ENCODE assay signal across 8 cellular contexts in the genomic region with DNA sequence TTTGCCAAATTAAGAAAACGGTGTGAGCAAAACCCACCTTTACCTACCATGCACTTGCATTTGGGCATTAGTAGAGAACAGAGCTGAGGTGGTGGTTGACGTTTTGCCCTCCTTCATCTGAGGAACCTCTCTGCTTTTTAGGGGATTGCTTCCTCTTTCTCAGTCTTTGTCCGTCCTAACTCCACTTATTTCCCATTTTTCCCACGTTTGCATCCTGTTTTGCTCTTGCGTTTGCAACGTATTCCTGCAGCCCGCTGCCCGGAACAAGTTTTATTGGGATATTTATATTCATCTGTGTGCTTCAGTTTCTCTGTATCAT. TPM values are rescaled to one million over a fixed set of nuclear protein-coding genes. Genes with fewer than 3 reads are reported as not detected.
DNase-seq lines count a peak whose midpoint lies in the region; ATAC-seq and TF ChIP-seq lines count a peak whose summit lies in the region.

No MANE protein-coding gene starts in this region.

- no peaks in the 10 kb centered on the region for H3K4me1 ChIP-seq in hepatocyte (ENCODE audit: insufficient read depth)

- H2AFZ ChIP-seq in hepatocyte = peak overlapping the region; percentile 87

- H3K27me3 ChIP-seq in hepatocyte = no peaks in the 10 kb centered on the region

- peaks cover 36% of the 10 kb centered on the region for H4K20me1 ChIP-seq in hepatocyte (ENCODE audit: insufficient read depth, poor library complexity, severe bottlenecking)

- no peak for TF ChIP-seq CTCF in hepatocyte (IDR thresholded peaks at IDR 0.05; ENCODE audit: poor library complexity)

- no peaks in the 10 kb centered on the region for H3K9me2 ChIP-seq in hepatocyte (replicated peaks; ENCODE audit: insufficient read depth)

- WGBS in hepatocyte (ENCODE audit: low lambda C conversion rate, missing lambda C conversion rate) = 4% methylated on average over 8 of the region's 8 CpGs

- peaks cover 26% of the 10 kb centered on the region for H3K4me1 Mint-ChIP-seq in activated CD8-positive, alpha-beta memory T cell treated with anti-CD3 and anti-CD28 coated beads, Interleukin-2, amount 10 ng/mL, durations not matched to agents 7 days and 5 days
- H3K4me1 Mint-ChIP-seq in activated CD4-positive, alpha-beta memory T cell treated with anti-CD3 and anti-CD28 coated beads for 36 hours (ENCODE audit: low read depth) = peaks cover 33% of the 10 kb centered on the region
- H3K4me1 Mint-ChIP-seq in stimulated activated effector memory CD8-positive, alpha-beta T cell treated with anti-CD3 and anti-CD28 coated beads, Interleukin-12 subunit alpha, Interleukin-12 subunit beta, amount 100 ng/mL, for 72 hours = peaks cover 40% of the 10 kb centered on the region

- DNase-seq in activated CD8-positive, alpha-beta memory T cell treated with anti-CD3 and anti-CD28 coated beads, Interleukin-2, amount 10 ng/mL, durations not matched to agents 7 days and 5 days = no peak
- DNase-seq in activated CD8-positive, alpha-beta memory T cell treated with anti-CD3 and anti-CD28 coated beads for 24 hours = no peak
- no peak for DNase-seq in activated CD4-positive, alpha-beta memory T cell treated with anti-CD3 and anti-CD28 coated beads for 36 hours
- no peak for DNase-seq in hepatocyte (ENCODE audit: low spot score)
- DNase-seq in stimulated activated effector memory CD8-positive, alpha-beta T cell treated with anti-CD3 and anti-CD28 coated beads, Interleukin-12 subunit alpha, Interleukin-12 subunit beta, amount 100 ng/mL, for 72 hours (ENCODE audit: low spot score in 2 of 2) = no peak
- DNase-seq in midbrain (lab: John Stamatoyannopoulos, UW) = no peak
- no peak for DNase-seq in NCI-H526 (lab: John Stamatoyannopoulos, UW)

- H3K4me3 ChIP-seq in hepatocyte = peak overlapping the region; percentile 53

- H3K27me3 Mint-ChIP-seq in activated CD8-positive, alpha-beta memory T cell treated with anti-CD3 and anti-CD28 coated beads, Interleukin-2, amount 10 ng/mL, durations not matched to agents 7 days and 5 days = no peaks in the 10 kb centered on the region
- no peaks in the 10 kb centered on the region for H3K27me3 Mint-ChIP-seq in activated CD4-positive, alpha-beta memory T cell treated with anti-CD3 and anti-CD28 coated beads for 36 hours

- peak overlapping the region; percentile 96 for H3K27ac ChIP-seq in hepatocyte

- H3K4me3 Mint-ChIP-seq in activated CD8-positive, alpha-beta memory T cell treated with anti-CD3 and anti-CD28 coated beads, Interleukin-2, amount 10 ng/mL, durations not matched to agents 7 days and 5 days = peak overlapping the region; percentile 99
- H3K4me3 Mint-ChIP-seq in activated CD4-positive, alpha-beta memory T cell treated with anti-CD3 and anti-CD28 coated beads for 36 hours = peak overlapping the region; percentile 100
- peak overlapping the region; percentile 99 for H3K4me3 Mint-ChIP-seq in stimulated activated effector memory CD8-positive, alpha-beta T cell treated with anti-CD3 and anti-CD28 coated beads, Interleukin-12 subunit alpha, Interleukin-12 subunit beta, amount 100 ng/mL, for 72 hours

- POLR2A ChIA-PET in activated CD4-positive, alpha-beta memory T cell treated with anti-CD3 and anti-CD28 coated beads for 36 hours (lab: Charles Lee) = interaction anchor here (0.9 to 2.5 kb wide), 4 partner anchors 73 to 318 kb away, joined by 3 to 11 read pairs (median 6); a partner anchor contains a TSS

- peak; percentile 50 for ATAC-seq in activated CD8-positive, alpha-beta memory T cell treated with anti-CD3 and anti-CD28 coated beads, Interleukin-2, amount 10 ng/mL, durations not matched to agents 7 days and 5 days
- ATAC-seq in HG03135 (IDR thresholded peaks at IDR 0.05; ENCODE audit: unreplicated experiment) = peak; percentile 60
- ATAC-seq in stimulated activated effector memory CD8-positive, alpha-beta T cell treated with anti-CD3 and anti-CD28 coated beads, Interleukin-12 subunit alpha, Interleukin-12 subunit beta, amount 100 ng/mL, for 72 hours = peak; percentile 59

- H3K36me3 ChIP-seq in hepatocyte (replicated peaks; ENCODE audit: insufficient read depth, low read depth) = no peaks in the 10 kb centered on the region

- H3K9me3 Mint-ChIP-seq in activated CD8-positive, alpha-beta memory T cell treated with anti-CD3 and anti-CD28 coated beads, Interleukin-2, amount 10 ng/mL, durations not matched to agents 7 days and 5 days (ENCODE audit: low read depth) = no peaks in the 10 kb centered on the region
- H3K9me3 Mint-ChIP-seq in activated CD4-positive, alpha-beta memory T cell treated with anti-CD3 and anti-CD28 coated beads for 36 hours = no peaks in the 10 kb centered on the region
- no peaks in the 10 kb centered on the region for H3K9me3 Mint-ChIP-seq in stimulated activated effector memory CD8-positive, alpha-beta T cell treated with anti-CD3 and anti-CD28 coated beads, Interleukin-12 subunit alpha, Interleukin-12 subunit beta, amount 100 ng/mL, for 72 hours

- peaks cover 11% of the 10 kb centered on the region for H3K36me3 Mint-ChIP-seq in activated CD8-positive, alpha-beta memory T cell treated with anti-CD3 and anti-CD28 coated beads, Interleukin-2, amount 10 ng/mL, durations not matched to agents 7 days and 5 days
- H3K36me3 Mint-ChIP-seq in activated CD4-positive, alpha-beta memory T cell treated with anti-CD3 and anti-CD28 coated beads for 36 hours = peaks cover 11% of the 10 kb centered on the region
- peaks cover 50% of the 10 kb centered on the region for H3K36me3 Mint-ChIP-seq in stimulated activated effector memory CD8-positive, alpha-beta T cell treated with anti-CD3 and anti-CD28 coated beads, Interleukin-12 subunit alpha, Interleukin-12 subunit beta, amount 100 ng/mL, for 72 hours

- CTCF ChIA-PET in activated CD8-positive, alpha-beta memory T cell treated with anti-CD3 and anti-CD28 coated beads, Interleukin-2, amount 10 ng/mL, durations not matched to agents 7 days and 5 days (lab: Charles Lee) = interaction anchor here (0.8 to 2.1 kb wide), 5 partner anchors 13 to 81 kb away, joined by 3 to 13 read pairs (median 5); no protein-coding TSS in a partner anchor
- CTCF ChIA-PET in activated CD4-positive, alpha-beta memory T cell treated with anti-CD3 and anti-CD28 coated beads for 36 hours (lab: Charles Lee) = interaction anchor here (1.1 to 4.9 kb wide), 2 partner anchors 20 to 58 kb away, joined by 8 to 41 read pairs; no protein-coding TSS in a partner anchor

- intact Hi-C loops in activated CD4-positive, alpha-beta memory T cell treated with anti-CD3 and anti-CD28 coated beads for 36 hours (cut with micrococcal nuclease) = loop anchor here (10.0 kb wide), 3 partner anchors 133 to 843 kb away; no protein-coding TSS in a partner anchor

- H3K79me2 ChIP-seq in hepatocyte = peaks cover 53% of the 10 kb centered on the region

- H3K9me3 ChIP-seq in hepatocyte (ENCODE audit: low read depth) = no peaks in the 10 kb centered on the region

- peak overlapping the region; percentile 100 for H3K27ac Mint-ChIP-seq in activated CD8-positive, alpha-beta memory T cell treated with anti-CD3 and anti-CD28 coated beads, Interleukin-2, amount 10 ng/mL, durations not matched to agents 7 days and 5 days
- H3K27ac Mint-ChIP-seq in activated CD4-positive, alpha-beta memory T cell treated with anti-CD3 and anti-CD28 coated beads for 36 hours = peak overlapping the region; percentile 100
- peak overlapping the region; percentile 100 for H3K27ac Mint-ChIP-seq in stimulated activated effector memory CD8-positive, alpha-beta T cell treated with anti-CD3 and anti-CD28 coated beads, Interleukin-12 subunit alpha, Interleukin-12 subunit beta, amount 100 ng/mL, for 72 hours

- H3K4me2 ChIP-seq in hepatocyte = peak overlapping the region; percentile 77

RNA-seq across cellular contexts. Expression of a gene that starts 0.4 kb away (rescaled TPM):
- total RNA-seq in activated CD8-positive, alpha-beta memory T cell treated with anti-CD3 and anti-CD28 coated beads, Interleukin-2, amount 10 ng/mL, durations not matched to agents 7 days and 5 days = 10 to 100 TPM; 37.6 to 52.4 TPM
- 10 to 100 TPM; 48.2 to 51.1 TPM for total RNA-seq in activated CD4-positive, alpha-beta memory T cell treated with anti-CD3 and anti-CD28 coated beads for 36 hours
- 226 and 240 TPM in 2 replicates for total RNA-seq in hepatocyte
- polyA plus RNA-seq in hepatocyte = 165 and 169 TPM in 2 replicates
